6 cellular contexts compared by ENCODE assay signal in the genomic region with DNA sequence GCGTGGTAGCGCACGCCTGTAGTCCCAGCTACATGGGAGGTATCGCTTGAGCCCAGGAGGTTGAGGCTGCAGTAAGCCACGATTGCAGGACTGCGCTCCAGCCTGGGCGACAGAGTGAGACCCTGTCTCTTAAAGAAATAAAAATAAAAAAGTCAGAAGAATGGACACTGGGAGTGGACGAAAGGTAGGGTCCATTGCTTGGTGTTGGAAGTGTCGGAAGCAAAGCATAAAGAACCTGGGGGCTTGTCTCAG. TPM values are rescaled to one million over a fixed set of nuclear protein-coding genes. Genes with fewer than 3 reads are reported as not detected.
DNase-seq lines count a peak whose midpoint lies in the region; ATAC-seq and TF ChIP-seq lines count a peak whose summit lies in the region.

No MANE protein-coding gene starts in this region.

- H3K4me1 Mint-ChIP-seq in stimulated activated effector memory CD8-positive, alpha-beta T cell treated with anti-CD3 and anti-CD28 coated beads, Interleukin-12 subunit alpha, Interleukin-12 subunit beta, amount 100 ng/mL, for 72 hours: peaks cover 25% of the 10 kb centered on the region

- no peak for TF ChIP-seq EP300 in esophagus muscularis mucosa (IDR thresholded peaks at IDR 0.05)

- no peak for DNase-seq in esophagus muscularis mucosa (ENCODE audit: extremely low spot score)
- DNase-seq in stimulated activated effector memory CD8-positive, alpha-beta T cell treated with anti-CD3 and anti-CD28 coated beads, Interleukin-12 subunit alpha, Interleukin-12 subunit beta, amount 100 ng/mL, for 72 hours (ENCODE audit: low spot score in 2 of 2): no peak
- no peak for DNase-seq in NCI-H2029 treated with DMSO at 0.1 percent for 48 hours (lab: John Stamatoyannopoulos, UW)
- no peak for DNase-seq in NCI-H2107 (lab: John Stamatoyannopoulos, UW)

- no peaks in the 10 kb centered on the region for H3K79me2 ChIP-seq in OCI-LY3 (ENCODE audit: low read length)

- peak overlapping the region; percentile 79 for H3K4me3 ChIP-seq in OCI-LY3 (ENCODE audit: low read length)
- H3K4me3 ChIP-seq in esophagus muscularis mucosa: peak overlapping the region; percentile 81 to 96 (median 90)

- no peak overlapping the region for H3K27ac Mint-ChIP-seq in stimulated activated effector memory CD8-positive, alpha-beta T cell treated with anti-CD3 and anti-CD28 coated beads, Interleukin-12 subunit alpha, Interleukin-12 subunit beta, amount 100 ng/mL, for 72 hours

- TF ChIP-seq CTCF in OCI-LY3 (IDR thresholded peaks at IDR 0.05; ENCODE audit: low read depth, low read length): no peak
- no peak for TF ChIP-seq CTCF in esophagus muscularis mucosa (IDR thresholded peaks at IDR 0.05)

- peak overlapping the region; percentile 82 for H3K4me3 Mint-ChIP-seq in stimulated activated effector memory CD8-positive, alpha-beta T cell treated with anti-CD3 and anti-CD28 coated beads, Interleukin-12 subunit alpha, Interleukin-12 subunit beta, amount 100 ng/mL, for 72 hours

- no peaks in the 10 kb centered on the region for H3K27me3 ChIP-seq in OCI-LY3 (ENCODE audit: low read depth, low read length)
- no peaks in the 10 kb centered on the region for H3K27me3 ChIP-seq in esophagus muscularis mucosa

- intact Hi-C loops in esophagus muscularis mucosa (cut with DNase I): loop anchor here (10.0 kb wide), 1 partner anchor 110 kb away; no protein-coding TSS in a partner anchor

- peak overlapping the region; percentile 76 for H3K4me2 ChIP-seq in OCI-LY3 (ENCODE audit: low read length)

- H3K27ac ChIP-seq in OCI-LY3 (ENCODE audit: low read length) (no peak overlapping the region), esophagus muscularis mucosa (replicated peaks in 1 of 4) (no peak overlapping the region)

- H3K9ac ChIP-seq in OCI-LY3 (ENCODE audit: low read length): no peak overlapping the region

- H3K36me3 Mint-ChIP-seq in stimulated activated effector memory CD8-positive, alpha-beta T cell treated with anti-CD3 and anti-CD28 coated beads, Interleukin-12 subunit alpha, Interleukin-12 subunit beta, amount 100 ng/mL, for 72 hours: peaks cover 24% of the 10 kb centered on the region

- H2AFZ ChIP-seq in OCI-LY3 (ENCODE audit: low read depth, low read length): no peak overlapping the region

- 8% methylated on average over 9 of the region's 9 CpGs for WGBS in esophagus muscularis mucosa

- no peak for TF ChIP-seq POLR2A in esophagus muscularis mucosa (IDR thresholded peaks at IDR 0.05; ENCODE audit: low read depth)

- H3K9me3 Mint-ChIP-seq in stimulated activated effector memory CD8-positive, alpha-beta T cell treated with anti-CD3 and anti-CD28 coated beads, Interleukin-12 subunit alpha, Interleukin-12 subunit beta, amount 100 ng/mL, for 72 hours: no peaks in the 10 kb centered on the region

- H3K36me3 ChIP-seq in OCI-LY3 (replicated peaks; ENCODE audit: low read depth, low read length) (no peaks in the 10 kb centered on the region), esophagus muscularis mucosa (peaks cover 0 to 20% (median 13%) of the 10 kb centered on the region in 4 donors)

- H3K9me3 ChIP-seq in OCI-LY3 (ENCODE audit: insufficient read depth, low read length): no peaks in the 10 kb centered on the region
- no peaks in the 10 kb centered on the region for H3K9me3 ChIP-seq in esophagus muscularis mucosa

- H3K4me1 ChIP-seq in OCI-LY3 (ENCODE audit: low read length) (peaks cover 22% of the 10 kb centered on the region), esophagus muscularis mucosa (peaks cover 14 to 28% (median 20%) of the 10 kb centered on the region in 4 donors)

- ATAC-seq in stimulated activated effector memory CD8-positive, alpha-beta T cell treated with anti-CD3 and anti-CD28 coated beads, Interleukin-12 subunit alpha, Interleukin-12 subunit beta, amount 100 ng/mL, for 72 hours: peak; percentile 4
- no peak for ATAC-seq in HG02981 (IDR thresholded peaks at IDR 0.05; ENCODE audit: unreplicated experiment)

- no peaks in the 10 kb centered on the region for H4K20me1 ChIP-seq in OCI-LY3 (ENCODE audit: insufficient read depth, low read length)

RNA-seq across cellular contexts. Expression of a gene that starts 0.4 kb away (rescaled TPM):
- total RNA-seq in esophagus muscularis mucosa: 10 to 100 TPM in 2 of 4 donors, 1 to 10 TPM in 2; 3.3 to 11.2 (median 7.7) TPM

RNA-seq across cellular contexts. Expression of a gene that starts 17.0 kb away (rescaled TPM):
- total RNA-seq in esophagus muscularis mucosa: 1 to 10 TPM; 5.6 to 8.7 (median 7.1) TPM

RNA-seq across cellular contexts. Expression of a gene that starts 18.1 kb away (rescaled TPM):
- 100 to 1,000 TPM in 2 of 4 donors, 10 to 100 TPM in 2; 64.4 to 146 (median 105) TPM for total RNA-seq in esophagus muscularis mucosa

RNA-seq across cellular contexts. Expression of a gene that starts 26.6 kb away (rescaled TPM):
- 10 to 100 TPM; 11.6 to 18.3 (median 15.6) TPM for total RNA-seq in esophagus muscularis mucosa

RNA-seq across cellular contexts. Expression of a gene that starts 29.5 kb away (rescaled TPM):
- total RNA-seq in esophagus muscularis mucosa: 10 to 100 TPM; 27.4 to 48.7 (median 33.8) TPM
